1 cellular context compared by ENCODE assay signal in the genomic region with DNA sequence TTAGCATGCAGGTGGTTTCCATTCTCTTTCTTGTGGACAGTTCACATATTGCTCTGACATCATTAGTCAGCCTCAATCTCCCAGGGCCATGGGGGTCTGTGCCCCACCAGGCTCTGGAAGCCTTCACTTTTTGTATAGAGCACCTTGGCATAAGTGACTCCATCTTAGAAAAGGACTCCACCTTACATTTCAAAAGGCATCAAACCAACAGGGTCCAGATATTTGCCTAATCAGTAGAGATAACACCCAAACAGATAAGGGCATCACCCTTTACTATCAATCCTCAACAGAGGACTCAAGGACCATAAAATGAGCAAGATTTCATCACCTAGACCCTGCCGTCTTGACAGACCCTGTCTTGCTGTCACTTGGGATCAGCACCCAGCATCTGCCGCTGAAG.
TF ChIP-seq lines count a peak whose summit lies in the region.

No MANE protein-coding gene starts in this region.

TF ChIP-seq in K562, 482 proteins besides CTCF, POLR2A, EP300 and RAD21 (continued from another document and continues in another):
- TF ChIP-seq, protein P1, sequence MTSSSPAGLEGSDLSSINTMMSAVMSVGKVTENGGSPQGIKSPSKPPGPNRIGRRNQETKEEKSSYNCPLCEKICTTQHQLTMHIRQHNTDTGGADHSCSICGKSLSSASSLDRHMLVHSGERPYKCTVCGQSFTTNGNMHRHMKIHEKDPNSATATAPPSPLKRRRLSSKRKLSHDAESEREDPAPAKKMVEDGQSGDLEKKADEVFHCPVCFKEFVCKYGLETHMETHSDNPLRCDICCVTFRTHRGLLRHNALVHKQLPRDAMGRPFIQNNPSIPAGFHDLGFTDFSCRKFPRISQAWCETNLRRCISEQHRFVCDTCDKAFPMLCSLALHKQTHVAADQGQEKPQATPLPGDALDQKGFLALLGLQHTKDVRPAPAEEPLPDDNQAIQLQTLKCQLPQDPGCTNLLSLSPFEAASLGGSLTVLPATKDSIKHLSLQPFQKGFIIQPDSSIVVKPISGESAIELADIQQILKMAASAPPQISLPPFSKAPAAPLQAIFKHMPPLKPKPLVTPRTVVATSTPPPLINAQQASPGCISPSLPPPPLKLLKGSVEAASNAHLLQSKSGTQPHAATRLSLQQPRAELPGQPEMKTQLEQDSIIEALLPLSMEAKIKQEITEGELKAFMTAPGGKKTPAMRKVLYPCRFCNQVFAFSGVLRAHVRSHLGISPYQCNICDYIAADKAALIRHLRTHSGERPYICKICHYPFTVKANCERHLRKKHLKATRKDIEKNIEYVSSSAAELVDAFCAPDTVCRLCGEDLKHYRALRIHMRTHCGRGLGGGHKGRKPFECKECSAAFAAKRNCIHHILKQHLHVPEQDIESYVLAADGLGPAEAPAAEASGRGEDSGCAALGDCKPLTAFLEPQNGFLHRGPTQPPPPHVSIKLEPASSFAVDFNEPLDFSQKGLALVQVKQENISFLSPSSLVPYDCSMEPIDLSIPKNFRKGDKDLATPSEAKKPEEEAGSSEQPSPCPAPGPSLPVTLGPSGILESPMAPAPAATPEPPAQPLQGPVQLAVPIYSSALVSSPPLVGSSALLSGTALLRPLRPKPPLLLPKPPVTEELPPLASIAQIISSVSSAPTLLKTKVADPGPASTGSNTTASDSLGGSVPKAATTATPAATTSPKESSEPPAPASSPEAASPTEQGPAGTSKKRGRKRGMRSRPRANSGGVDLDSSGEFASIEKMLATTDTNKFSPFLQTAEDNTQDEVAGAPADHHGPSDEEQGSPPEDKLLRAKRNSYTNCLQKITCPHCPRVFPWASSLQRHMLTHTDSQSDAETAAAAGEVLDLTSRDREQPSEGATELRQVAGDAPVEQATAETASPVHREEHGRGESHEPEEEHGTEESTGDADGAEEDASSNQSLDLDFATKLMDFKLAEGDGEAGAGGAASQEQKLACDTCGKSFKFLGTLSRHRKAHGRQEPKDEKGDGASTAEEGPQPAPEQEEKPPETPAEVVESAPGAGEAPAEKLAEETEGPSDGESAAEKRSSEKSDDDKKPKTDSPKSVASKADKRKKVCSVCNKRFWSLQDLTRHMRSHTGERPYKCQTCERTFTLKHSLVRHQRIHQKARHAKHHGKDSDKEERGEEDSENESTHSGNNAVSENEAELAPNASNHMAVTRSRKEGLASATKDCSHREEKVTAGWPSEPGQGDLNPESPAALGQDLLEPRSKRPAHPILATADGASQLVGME (CRISPR knock-in tag; IDR thresholded peaks at IDR 0.05) = peak; percentile 88
- TF ChIP-seq ZC3H8 (IDR thresholded peaks at IDR 0.05) = no peak
- no peak for TF ChIP-seq JUND (IDR thresholded peaks at IDR 0.05; ENCODE audit: borderline replicate concordance, low read depth, low read length)
- TF ChIP-seq JUND (tag; IDR thresholded peaks at IDR 0.05; ENCODE audit: borderline replicate concordance, low read depth, low read length) = peak; percentile 43; the same call in 1 of the 3 replicates
- peak; percentile 15; the same call in 1 of the 2 replicates for TF ChIP-seq CBFA2T2 (conservative IDR thresholded peaks at IDR 0.05)
- no peak for TF ChIP-seq GATA2 (CRISPR knock-in tag; IDR thresholded peaks at IDR 0.05)
- TF ChIP-seq MED1 (CRISPR knock-in tag; IDR thresholded peaks at IDR 0.05; ENCODE audit: borderline replicate concordance) = no peak
- TF ChIP-seq POLR3G (IDR thresholded peaks at IDR 0.05; ENCODE audit: extremely low read depth, insufficient read length, insufficient replicate concordance) = no peak
- 0 out of 2 replicates have a peak, but pooled peaks have one; percentile 64 for TF ChIP-seq PHTF2 (CRISPR knock-in tag; IDR thresholded peaks at IDR 0.05)
- TF ChIP-seq NR2C1 (IDR thresholded peaks at IDR 0.05) = no peak
- TF ChIP-seq NR2C1 (tag; IDR thresholded peaks at IDR 0.05) = peak; percentile 83
- TF ChIP-seq ZNF668 (CRISPR knock-in tag; IDR thresholded peaks at IDR 0.05) = peak; percentile 92
- no peak for TF ChIP-seq GTF2F1 (IDR thresholded peaks at IDR 0.05; ENCODE audit: low read depth, low read length)
- no peak for TF ChIP-seq HMGN3 (IDR thresholded peaks at IDR 0.05; ENCODE audit: borderline replicate concordance, extremely low read depth, insufficient read length, low read depth, low read length)
- TF ChIP-seq ZNF561 (CRISPR knock-in tag; conservative IDR thresholded peaks at IDR 0.05) = 0 out of 2 replicates have a peak, but pooled peaks have one; percentile 29
- peak; percentile 89 for TF ChIP-seq ZNF79 (CRISPR knock-in tag; IDR thresholded peaks at IDR 0.05; ENCODE audit: low read depth)
- TF ChIP-seq, protein P2, sequence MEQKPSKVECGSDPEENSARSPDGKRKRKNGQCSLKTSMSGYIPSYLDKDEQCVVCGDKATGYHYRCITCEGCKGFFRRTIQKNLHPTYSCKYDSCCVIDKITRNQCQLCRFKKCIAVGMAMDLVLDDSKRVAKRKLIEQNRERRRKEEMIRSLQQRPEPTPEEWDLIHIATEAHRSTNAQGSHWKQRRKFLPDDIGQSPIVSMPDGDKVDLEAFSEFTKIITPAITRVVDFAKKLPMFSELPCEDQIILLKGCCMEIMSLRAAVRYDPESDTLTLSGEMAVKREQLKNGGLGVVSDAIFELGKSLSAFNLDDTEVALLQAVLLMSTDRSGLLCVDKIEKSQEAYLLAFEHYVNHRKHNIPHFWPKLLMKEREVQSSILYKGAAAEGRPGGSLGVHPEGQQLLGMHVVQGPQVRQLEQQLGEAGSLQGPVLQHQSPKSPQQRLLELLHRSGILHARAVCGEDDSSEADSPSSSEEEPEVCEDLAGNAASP (IDR thresholded peaks at IDR 0.05) = no peak
- no peak for TF ChIP-seq DPF2 (IDR thresholded peaks at IDR 0.05)
- peak; percentile 90 for TF ChIP-seq TCFL5 (CRISPR knock-in tag; conservative IDR thresholded peaks at IDR 0.05)
- TF ChIP-seq ZNF232 (CRISPR knock-in tag; IDR thresholded peaks at IDR 0.05) = no peak
- TF ChIP-seq, protein P3, sequence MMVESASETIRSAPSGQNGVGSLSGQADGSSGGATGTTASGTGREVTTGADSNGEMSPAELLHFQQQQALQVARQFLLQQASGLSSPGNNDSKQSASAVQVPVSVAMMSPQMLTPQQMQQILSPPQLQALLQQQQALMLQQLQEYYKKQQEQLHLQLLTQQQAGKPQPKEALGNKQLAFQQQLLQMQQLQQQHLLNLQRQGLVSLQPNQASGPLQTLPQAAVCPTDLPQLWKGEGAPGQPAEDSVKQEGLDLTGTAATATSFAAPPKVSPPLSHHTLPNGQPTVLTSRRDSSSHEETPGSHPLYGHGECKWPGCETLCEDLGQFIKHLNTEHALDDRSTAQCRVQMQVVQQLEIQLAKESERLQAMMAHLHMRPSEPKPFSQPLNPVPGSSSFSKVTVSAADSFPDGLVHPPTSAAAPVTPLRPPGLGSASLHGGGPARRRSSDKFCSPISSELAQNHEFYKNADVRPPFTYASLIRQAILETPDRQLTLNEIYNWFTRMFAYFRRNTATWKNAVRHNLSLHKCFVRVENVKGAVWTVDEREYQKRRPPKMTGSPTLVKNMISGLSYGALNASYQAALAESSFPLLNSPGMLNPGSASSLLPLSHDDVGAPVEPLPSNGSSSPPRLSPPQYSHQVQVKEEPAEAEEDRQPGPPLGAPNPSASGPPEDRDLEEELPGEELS (CRISPR knock-in tag; IDR thresholded peaks at IDR 0.05; ENCODE audit: borderline replicate concordance) = no peak
- TF ChIP-seq THRB (CRISPR knock-in tag; conservative IDR thresholded peaks at IDR 0.05) = 0 out of 2 replicates have a peak, but pooled peaks have one; percentile 64
- TF ChIP-seq PTRF (tag; IDR thresholded peaks at IDR 0.05) = peak; percentile 90
- TF ChIP-seq HNRNPLL (IDR thresholded peaks at IDR 0.05; ENCODE audit: low read depth, low read length, poor library complexity, severe bottlenecking) = no peak
- peak; percentile 99 for TF ChIP-seq ZNF592 (IDR thresholded peaks at IDR 0.05)
- TF ChIP-seq TAF7 (tag; IDR thresholded peaks at IDR 0.05) = peak; percentile 68
- TF ChIP-seq GABPB1 (CRISPR knock-in tag; IDR thresholded peaks at IDR 0.05) = no peak
- no peak for TF ChIP-seq RBM17 (IDR thresholded peaks at IDR 0.05; ENCODE audit: borderline replicate concordance, low read depth, low read length)
- TF ChIP-seq IFI16 (CRISPR knock-in tag; IDR thresholded peaks at IDR 0.05) = peak; percentile 80; the same call in 1 of the 2 replicates
- peak; percentile 60 for TF ChIP-seq MXD1 (CRISPR knock-in tag; IDR thresholded peaks at IDR 0.05; ENCODE audit: borderline replicate concordance, poor library complexity, severe bottlenecking)
- peak; percentile 89; the same call in 1 of the 2 replicates for TF ChIP-seq TCF15 (CRISPR knock-in tag; IDR thresholded peaks at IDR 0.05)
- TF ChIP-seq MECOM (CRISPR knock-in tag; IDR thresholded peaks at IDR 0.05) = peak; percentile 88
- TF ChIP-seq, protein P4, sequence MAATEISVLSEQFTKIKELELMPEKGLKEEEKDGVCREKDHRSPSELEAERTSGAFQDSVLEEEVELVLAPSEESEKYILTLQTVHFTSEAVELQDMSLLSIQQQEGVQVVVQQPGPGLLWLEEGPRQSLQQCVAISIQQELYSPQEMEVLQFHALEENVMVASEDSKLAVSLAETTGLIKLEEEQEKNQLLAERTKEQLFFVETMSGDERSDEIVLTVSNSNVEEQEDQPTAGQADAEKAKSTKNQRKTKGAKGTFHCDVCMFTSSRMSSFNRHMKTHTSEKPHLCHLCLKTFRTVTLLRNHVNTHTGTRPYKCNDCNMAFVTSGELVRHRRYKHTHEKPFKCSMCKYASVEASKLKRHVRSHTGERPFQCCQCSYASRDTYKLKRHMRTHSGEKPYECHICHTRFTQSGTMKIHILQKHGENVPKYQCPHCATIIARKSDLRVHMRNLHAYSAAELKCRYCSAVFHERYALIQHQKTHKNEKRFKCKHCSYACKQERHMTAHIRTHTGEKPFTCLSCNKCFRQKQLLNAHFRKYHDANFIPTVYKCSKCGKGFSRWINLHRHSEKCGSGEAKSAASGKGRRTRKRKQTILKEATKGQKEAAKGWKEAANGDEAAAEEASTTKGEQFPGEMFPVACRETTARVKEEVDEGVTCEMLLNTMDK (IDR thresholded peaks at IDR 0.05; ENCODE audit: borderline replicate concordance, insufficient read depth, low read depth, low read length, poor library complexity, severe bottlenecking) = no peak
- no peak for TF ChIP-seq TFAM (CRISPR knock-in tag; conservative IDR thresholded peaks at IDR 0.05)
- TF ChIP-seq ZNF589 (CRISPR knock-in tag; IDR thresholded peaks at IDR 0.05; ENCODE audit: low read depth) = peak; percentile 79; the same call in 1 of the 2 replicates
- TF ChIP-seq MAZ (CRISPR knock-in tag; conservative IDR thresholded peaks at IDR 0.05 in 1 of 2, IDR thresholded peaks at IDR 0.05 in 1 of 2) = 0 out of 4 replicates have a peak, but pooled peaks of 1 of the 2 experiments have one; percentile 33
- TF ChIP-seq, protein P5, sequence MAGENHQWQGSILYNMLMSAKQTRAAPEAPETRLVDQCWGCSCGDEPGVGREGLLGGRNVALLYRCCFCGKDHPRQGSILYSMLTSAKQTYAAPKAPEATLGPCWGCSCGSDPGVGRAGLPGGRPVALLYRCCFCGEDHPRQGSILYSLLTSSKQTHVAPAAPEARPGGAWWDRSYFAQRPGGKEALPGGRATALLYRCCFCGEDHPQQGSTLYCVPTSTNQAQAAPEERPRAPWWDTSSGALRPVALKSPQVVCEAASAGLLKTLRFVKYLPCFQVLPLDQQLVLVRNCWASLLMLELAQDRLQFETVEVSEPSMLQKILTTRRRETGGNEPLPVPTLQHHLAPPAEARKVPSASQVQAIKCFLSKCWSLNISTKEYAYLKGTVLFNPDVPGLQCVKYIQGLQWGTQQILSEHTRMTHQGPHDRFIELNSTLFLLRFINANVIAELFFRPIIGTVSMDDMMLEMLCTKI (IDR thresholded peaks at IDR 0.05; ENCODE audit: partially characterized antibody) = no peak
- 0 out of 2 replicates have a peak, but pooled peaks have one; percentile 22 for TF ChIP-seq MTF1 (CRISPR knock-in tag; IDR thresholded peaks at IDR 0.05; ENCODE audit: borderline replicate concordance)
- TF ChIP-seq CTBP1 (IDR thresholded peaks at IDR 0.05; ENCODE audit: borderline replicate concordance) = no peak
- TF ChIP-seq NR1H2 (CRISPR knock-in tag; IDR thresholded peaks at IDR 0.05) = no peak
